9 cellular contexts compared by ENCODE assay signal in the genomic region with DNA sequence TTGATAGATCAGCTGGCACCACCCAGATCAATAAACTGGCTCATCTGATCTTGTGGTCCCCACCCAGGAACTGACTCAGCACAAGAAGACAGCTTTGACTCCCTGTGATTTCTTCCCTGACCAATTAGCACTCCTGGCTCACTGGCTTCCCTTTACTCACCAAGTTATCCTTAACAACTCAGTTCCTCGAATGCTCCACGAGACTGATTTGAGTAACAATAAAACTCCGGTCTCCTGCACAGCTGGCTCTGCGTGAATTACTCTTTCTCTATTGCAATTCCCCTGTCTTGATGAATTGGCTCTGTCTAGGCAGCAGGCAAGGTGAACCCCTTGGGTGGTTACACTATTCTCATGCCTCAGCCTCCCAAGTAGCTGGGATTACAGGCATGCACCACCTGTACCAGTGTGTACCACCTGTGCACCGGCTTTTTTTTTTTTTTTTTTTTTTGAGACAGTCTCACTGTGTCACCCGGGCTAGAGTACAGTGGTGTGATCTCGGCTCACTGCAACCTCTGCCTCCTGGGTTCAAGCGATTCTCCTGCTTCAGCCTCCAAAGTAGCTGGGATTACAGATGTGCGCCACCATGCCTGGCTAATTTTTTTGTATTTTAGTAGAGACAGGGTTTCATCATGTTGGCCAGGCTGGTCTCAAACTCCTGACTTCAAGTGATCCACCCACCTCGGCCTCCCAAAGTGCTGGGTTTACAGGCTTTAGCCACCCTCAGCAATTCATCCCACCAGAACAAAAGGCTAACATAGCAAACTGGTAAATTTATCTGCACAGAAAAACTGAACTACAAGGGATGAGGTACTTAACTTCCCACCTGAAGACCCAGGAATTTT. TPM values are rescaled to one million over a fixed set of nuclear protein-coding genes. Genes with fewer than 3 reads are reported as not detected.
DNase-seq lines count a peak whose midpoint lies in the region; ATAC-seq, FAIRE-seq and TF ChIP-seq lines count a peak whose summit lies in the region.
"Not testable (repeated sequence)": the region's sequence is repeated elsewhere in the genome, so short reads cannot be mapped to it uniquely, and the experiment has no call there.
"Had no signal": no experiment of that assay in that cellular context is flagged by ENCODE, and none has a peak within 500 bp of the region (broad histone marks: within the 10 kb centered on the region; RNA-seq: fewer than 3 reads in every experiment).

No MANE protein-coding gene starts in this region.

- H3K4me1 Mint-ChIP-seq in GM23338 (peaks cover 13% of the 10 kb centered on the region), activated B cell treated with CpG ODN at 0.5 μM for 24 hours (peaks cover 13% of the 10 kb centered on the region)

- RAD21 ChIA-PET in GM12878 (lab: Charles Lee; ENCODE audit: unreplicated experiment) = interaction anchor here (0.8 to 1.5 kb wide), 2 partner anchors 26 to 80 kb away, joined by 3 to 5 read pairs; no protein-coding TSS in a partner anchor

- H3K4me2 ChIP-seq in GM23338 (peak overlapping the region; percentile 65), GM12878 (ENCODE audit: control insufficient read depth, insufficient read depth) (peak overlapping the region; percentile 25; the same call in 1 of the 2 replicates)

- H3K79me2 ChIP-seq in GM23338 (replicated peaks; ENCODE audit: insufficient read depth); GM12878 (ENCODE audit: control insufficient read depth, insufficient read depth, low read length): not testable (repeated sequence)

- TF ChIP-seq RAD21 in GM12878 (IDR thresholded peaks at IDR 0.05; ENCODE audit: insufficient read depth, low read depth, low read length) = not testable (repeated sequence)

- in situ Hi-C loops in GM12878 (cut with MboI) = not testable (repeated sequence)
- in situ Hi-C loops in gastrocnemius medialis (cut with MboI; ENCODE audit: low sequenced_read_pairs in 4 of 4) = loop anchor here in 1 of 4 donors (25.0 kb wide), 1 partner anchor 146 kb away; the partner anchor contains the start of gene MTMR4

- H3K36me3 Mint-ChIP-seq in GM23338 (ENCODE audit: low read depth); activated B cell treated with CpG ODN at 0.5 μM for 24 hours (ENCODE audit: low read depth): not testable (repeated sequence)

- not testable (repeated sequence) for H3K9me2 ChIP-seq in GM23338 (ENCODE audit: insufficient read depth)

- POLR2A ChIA-PET in activated B cell treated with CpG ODN at 0.5 μM for 24 hours (lab: Charles Lee) (interaction anchor here (0.6 to 11.2 kb wide), 20 partner anchors 10 to 692 kb away, joined by 3 to 321 read pairs (median 6); partner anchors contain the start of genes HSF5, MTMR4, RAD51C and TEX14), GM12878 (lab: Charles Lee) (interaction anchor here (0.7 to 1.4 kb wide), 3 partner anchors 30 to 84 kb away, joined by 3 read pairs; no protein-coding TSS in a partner anchor)

- BruUV-seq in GM12878 (replicated peaks; lab: Mats Ljungman, UMichigan) = not testable (repeated sequence)

- H3K4me1 ChIP-seq in GM23338 (ENCODE audit: insufficient read depth) = peaks cover 17% of the 10 kb centered on the region
- H3K4me1 ChIP-seq in GM12878 (ENCODE audit: control insufficient read depth, insufficient read depth, low read length); gastrocnemius medialis: not testable (repeated sequence)
- peaks cover 11% of the 10 kb centered on the region for H3K4me1 ChIP-seq in mononuclear cell (ENCODE audit: insufficient read depth, low read length)

- H3K4me3 Mint-ChIP-seq in GM23338 (peak overlapping the region; percentile 73), activated B cell treated with CpG ODN at 0.5 μM for 24 hours (peak overlapping the region; percentile 84)

- H3K27ac Mint-ChIP-seq in GM23338 (peak overlapping the region; percentile 100), activated B cell treated with CpG ODN at 0.5 μM for 24 hours (peak overlapping the region; percentile 100)

- H3K27ac ChIP-seq in 22Rv1 (peak overlapping the region; percentile 91), GM23338 (ENCODE audit: low read depth) (peak overlapping the region; percentile 90), gastrocnemius medialis (peak overlapping the region; percentile 65 to 80 (median 79))
- H3K27ac ChIP-seq in GM12878 (ENCODE audit: control insufficient read depth, insufficient read depth) = not testable (repeated sequence)

- peaks cover 11% of the 10 kb centered on the region for H3K27me3 Mint-ChIP-seq in GM23338 (ENCODE audit: insufficient read depth, low read depth, poor library complexity)
- not testable (repeated sequence) for H3K27me3 Mint-ChIP-seq in activated B cell treated with CpG ODN at 0.5 μM for 24 hours

- not testable (repeated sequence) for TF ChIP-seq EP300 in GM12878 (IDR thresholded peaks at IDR 0.05; ENCODE audit: borderline replicate concordance in 1 of 2, control insufficient read depth in 1 of 2, low read depth in 2 of 2, low read length in 2 of 2)

- peak; percentile 44 for ATAC-seq in GM23338
- not testable (repeated sequence) for ATAC-seq in activated B cell treated with CpG ODN at 0.5 μM for 24 hours (ENCODE audit: low read depth); gastrocnemius medialis
- ATAC-seq in GM12878 = peak; percentile 9

- H3F3A ChIP-seq in GM23338 (replicated peaks; ENCODE audit: low read depth) = not testable (repeated sequence)

- H3K4me3 ChIP-seq in GM23338 (peak overlapping the region; percentile 34), mononuclear cell (ENCODE audit: low read length) (peak overlapping the region; percentile 29), gastrocnemius medialis (peak overlapping the region; percentile 55 to 66 (median 61))
- not testable (repeated sequence) for H3K4me3 ChIP-seq in GM12878; fibroblast of the aortic adventitia (ENCODE audit: low read depth, low read length)

- H3K9ac ChIP-seq in GM12878 (ENCODE audit: control insufficient read depth, insufficient read depth, low read length) = not testable (repeated sequence)

- peaks cover 14% of the 10 kb centered on the region for H3K9me3 Mint-ChIP-seq in GM23338
- not testable (repeated sequence) for H3K9me3 Mint-ChIP-seq in activated B cell treated with CpG ODN at 0.5 μM for 24 hours

- not testable (repeated sequence) for H3K27me3 ChIP-seq in GM23338 (ENCODE audit: insufficient read depth); GM12878 (replicated peaks in 1 of 2; ENCODE audit: control insufficient read depth in 2 of 2, insufficient read depth in 2 of 2, low read length in 1 of 2); mononuclear cell (ENCODE audit: insufficient read depth, low read length); gastrocnemius medialis

- intact Hi-C loops in activated B cell treated with CpG ODN at 0.5 μM for 24 hours (cut with micrococcal nuclease) (loop anchor here (2.0 kb wide), 1 partner anchor 449 kb away; the partner anchor contains the start of gene TRIM37), gastrocnemius medialis (cut with DNase I; ENCODE audit: low total_unique reads) (loop anchor here (5.0 kb wide), 1 partner anchor 449 kb away; the partner anchor contains the start of gene TRIM37)
- intact Hi-C loops in GM12878 (cut with micrococcal nuclease; ENCODE audit: unreplicated experiment) = not testable (repeated sequence)

- H3K9me3 ChIP-seq in GM12878 (replicated peaks; ENCODE audit: control insufficient read depth, insufficient read depth, low read length); mononuclear cell (ENCODE audit: low read depth, low read length); gastrocnemius medialis: not testable (repeated sequence)

- DNase-seq in GM23338 (ENCODE audit: low spot score) = peak; percentile 75
- DNase-seq in NCI-H446 (lab: John Stamatoyannopoulos, UW) = peak; percentile 17 to 20
- not testable (repeated sequence) for DNase-seq in activated B cell treated with CpG ODN at 0.5 μM for 24 hours; GM12878 (ENCODE audit: low read depth, low spot score); gastrocnemius medialis
- peak; percentile 23 for DNase-seq in fibroblast of the aortic adventitia (ENCODE audit: low read depth)

- 59% methylated on average over 9 of the region's 10 CpGs for WGBS in GM12878 (ENCODE audit: insufficient coverage, insufficient replicate concordance, low lambda C conversion rate, missing lambda C conversion rate)

- not testable (repeated sequence) for H4K20me1 ChIP-seq in GM23338 (replicated peaks; ENCODE audit: insufficient read depth); GM12878 (ENCODE audit: control insufficient read depth, insufficient read depth)

- TF ChIP-seq POLR2A in GM12878 (IDR thresholded peaks at IDR 0.05; ENCODE audit: low read depth, low read length); gastrocnemius medialis (IDR thresholded peaks at IDR 0.05): not testable (repeated sequence)

- H2AFZ ChIP-seq in GM23338; GM12878 (ENCODE audit: control insufficient read depth, low read depth, low read length): not testable (repeated sequence)

- not testable (repeated sequence) for H3K36me3 ChIP-seq in GM23338 (ENCODE audit: insufficient read depth); GM12878 (ENCODE audit: control insufficient read depth in 2 of 2, insufficient read depth in 2 of 2, low read length in 1 of 2); gastrocnemius medialis

- CTCF ChIA-PET in activated B cell treated with CpG ODN at 0.5 μM for 24 hours (lab: Charles Lee) = not testable (repeated sequence)
- CTCF ChIA-PET in GM12878 (lab: Yijun Ruan, JAX) = interaction anchor here (1.2 kb wide), 1 partner anchor 10 kb away, joined by 4 read pairs; no protein-coding TSS in a partner anchor

- not testable (repeated sequence) for TF ChIP-seq CTCF in 22Rv1 (IDR thresholded peaks at IDR 0.05); GM23338 (conservative IDR thresholded peaks at IDR 0.05; ENCODE audit: low read depth in 2 of 2); activated B cell treated with CpG ODN at 0.5 μM for 24 hours (IDR thresholded peaks at IDR 0.05); GM12878 (IDR thresholded peaks at IDR 0.05 in 2 of 3, conservative IDR thresholded peaks at IDR 0.05 in 1 of 3; ENCODE audit: control insufficient read depth in 2 of 3, extremely low read depth in 1 of 3, insufficient read depth in 1 of 3, low read depth in 3 of 3, low read length in 3 of 3); fibroblast of the aortic adventitia (IDR thresholded peaks at IDR 0.05; ENCODE audit: insufficient read depth, low read length); gastrocnemius medialis (IDR thresholded peaks at IDR 0.05 in 4 of 5, conservative IDR thresholded peaks at IDR 0.05 in 1 of 5)

- FAIRE-seq in GM12878 (lab: Jason Lieb, UNC) = not testable (repeated sequence)

- SMC1A ChIA-PET in GM12878 (lab: Charles Lee; ENCODE audit: uncharacterized antibody, unreplicated experiment) = interaction anchor here (0.9 to 3.3 kb wide), 3 partner anchors 27 to 48 kb away, joined by 3 to 15 read pairs (median 4); no protein-coding TSS in a partner anchor

RNA-seq across cellular contexts. Expression of gene TEX14, which starts 33.7 kb away (rescaled TPM):
- 0.78 and 0.80 TPM in 2 replicates for total RNA-seq in GM23338 (2014; rRNA removed; shearing (Covaris generic))
- polyA plus RNA-seq in GM23338 (2016; fragmentation: Nextera tagmentation; extraction: Ambion mirVana) = 2.5 and 2.6 TPM in 2 replicates
- total RNA-seq in activated B cell treated with CpG ODN at 0.5 μM for 24 hours = 0.16 and 0.42 TPM in 2 replicates
- total RNA-seq in GM12878 (2013; cell fraction: nucleolus; rRNA removed) = 1.1 and 1.2 TPM in 2 replicates
- total RNA-seq in GM12878 (2014; rRNA removed) = 0.60 and 1.3 TPM in 2 replicates
- 0.60 and 0.85 TPM in 2 replicates for total RNA-seq in GM12878 (2014; rRNA removed; fragmentation: Illumina TruSeq; extraction: Trizol)
- total RNA-seq in GM12878 (2021) = 0.37 and 0.46 TPM in 2 replicates
- polyA plus RNA-seq in GM12878 (2011; ENCODE audit: low read depth) = 0.43 TPM
- polyA plus RNA-seq in GM12878 (2011; rRNA removed) = 0.26 and 0.29 TPM in 2 replicates
- polyA plus RNA-seq in GM12878 (2011; cell fraction: cytosol; rRNA removed) = 0.24 and 0.45 TPM in 2 replicates
- polyA plus RNA-seq in GM12878 (2011; cell fraction: nucleus; rRNA removed) = 0.37 and 0.58 TPM in 2 replicates
- polyA plus RNA-seq in GM12878 (2012) = 0.49 and 0.62 TPM in 2 replicates
- 1.2 and 1.8 TPM in 2 replicates for polyA plus RNA-seq in GM12878 (2014; fragmentation: Illumina TruSeq; extraction: Trizol)
- under 1 TPM; 0.53 to 0.79 TPM for polyA plus RNA-seq in GM12878 (2014; fragmentation: Nextera tagmentation; extraction: Ambion mirVana)
- polyA plus RNA-seq in GM12878 (2014; rRNA removed) = 0.81 and 1.2 TPM in 2 replicates
- polyA plus RNA-seq in GM12878 (2016; fragmentation: Nextera tagmentation; extraction: Ambion mirVana) = under 1 TPM; 0.15 to 0.25 TPM
- polyA minus RNA-seq in GM12878 (2011; rRNA and poly(A)+ RNA removed) = 0.22 and 0.26 TPM in 2 replicates
- not detected in 2 replicates for polyA minus RNA-seq in GM12878 (2011; cell fraction: cytosol; rRNA and poly(A)+ RNA removed)
- polyA minus RNA-seq in GM12878 (2011; cell fraction: nucleus; rRNA and poly(A)+ RNA removed) = 0.12 TPM in 1 of 2 replicates, not detected in the other
- total RNA-seq in fibroblast of the aortic adventitia (ENCODE audit: low replicate concordance) = not detected in 2 replicates
- 0.31 TPM for total RNA-seq in mononuclear cell
- total RNA-seq in gastrocnemius medialis = not detected
- total RNA-seq: G401 had no signal

RNA-seq across cellular contexts. Expression of gene RAD51C, which starts 34.2 kb away (rescaled TPM):
- total RNA-seq in GM23338 (2014; rRNA removed; shearing (Covaris generic)) = 9.3 and 19.6 TPM in 2 replicates
- polyA plus RNA-seq in GM23338 (2016; fragmentation: Nextera tagmentation; extraction: Ambion mirVana) (25.5 and 33.6 TPM in 2 replicates), GM12878 (2011; rRNA removed) (111 and 156 TPM in 2 replicates), GM12878 (2014; fragmentation: Illumina TruSeq; extraction: Trizol) (102 and 148 TPM in 2 replicates), GM12878 (2014; fragmentation: Nextera tagmentation; extraction: Ambion mirVana) (100 to 1,000 TPM; 229 to 240 TPM), GM12878 (2014; rRNA removed) (83.2 and 92.5 TPM in 2 replicates), GM12878 (2016; fragmentation: Nextera tagmentation; extraction: Ambion mirVana) (100 to 1,000 TPM; 266 to 267 TPM)
- total RNA-seq in activated B cell treated with CpG ODN at 0.5 μM for 24 hours (32.8 and 36.8 TPM in 2 replicates), GM12878 (2014; rRNA removed) (59.6 and 71.1 TPM in 2 replicates), GM12878 (2014; rRNA removed; fragmentation: Illumina TruSeq; extraction: Trizol) (85.0 and 85.4 TPM in 2 replicates), GM12878 (2021) (70.4 and 73.0 TPM in 2 replicates), fibroblast of the aortic adventitia (ENCODE audit: low replicate concordance) (4.3 and 35.2 TPM in 2 replicates), mononuclear cell (9.1 TPM), gastrocnemius medialis (10 to 100 TPM in 2 of 4 donors, 1 to 10 TPM in 2; 6.4 to 18.7 (median 12.5) TPM)
- 84.7 and 96.3 TPM in 2 replicates for total RNA-seq in GM12878 (2013; cell fraction: nucleolus; rRNA removed)
- 51.5 TPM for polyA plus RNA-seq in GM12878 (2011; ENCODE audit: low read depth)
- 44.8 and 46.5 TPM in 2 replicates for polyA plus RNA-seq in GM12878 (2011; cell fraction: cytosol; rRNA removed)
- polyA plus RNA-seq in GM12878 (2011; cell fraction: nucleus; rRNA removed) = 36.0 and 44.5 TPM in 2 replicates
- polyA plus RNA-seq in GM12878 (2012) = 51.0 and 56.6 TPM in 2 replicates
- 56.0 and 75.0 TPM in 2 replicates for polyA minus RNA-seq in GM12878 (2011; rRNA and poly(A)+ RNA removed)
- polyA minus RNA-seq in GM12878 (2011; cell fraction: cytosol; rRNA and poly(A)+ RNA removed) = 16.8 and 24.3 TPM in 2 replicates
- 43.0 and 56.0 TPM in 2 replicates for polyA minus RNA-seq in GM12878 (2011; cell fraction: nucleus; rRNA and poly(A)+ RNA removed)
